30 cellular contexts compared by ENCODE assay signal in genomic region chr11:113519989-113520613, GRCh38. TPM values are rescaled to one million over a fixed set of nuclear protein-coding genes. Genes with fewer than 3 reads are reported as not detected.
DNase-seq lines count a peak whose midpoint lies in the region; ATAC-seq, FAIRE-seq and TF ChIP-seq lines count a peak whose summit lies in the region.
"Had no signal": no experiment of that assay in that cellular context is flagged by ENCODE, and none has a peak within 500 bp of the region (broad histone marks: within the 10 kb centered on the region; RNA-seq: fewer than 3 reads in every experiment).

No MANE protein-coding gene starts in this region.

- no peaks in the 10 kb centered on the region for H3K9me3 Mint-ChIP-seq in activated CD4-positive, alpha-beta memory T cell treated with anti-CD3 and anti-CD28 coated beads for 36 hours

- intact Hi-C loops in activated CD4-positive, alpha-beta memory T cell treated with anti-CD3 and anti-CD28 coated beads for 36 hours (cut with micrococcal nuclease) = no loop called here

- CTCF ChIA-PET in HEK293 (lab: Yijun Ruan, JAX) = interaction anchor here (1.2 to 3.3 kb wide), 3 partner anchors 13 to 214 kb away, joined by 6 to 17 read pairs (median 11); no protein-coding TSS in a partner anchor
- CTCF ChIA-PET in activated CD4-positive, alpha-beta memory T cell treated with anti-CD3 and anti-CD28 coated beads for 36 hours (lab: Charles Lee) = interaction anchor here (1.3 kb wide), 1 partner anchor 13 kb away, joined by 4 read pairs; no protein-coding TSS in a partner anchor

- H3K4me3 Mint-ChIP-seq in activated CD4-positive, alpha-beta memory T cell treated with anti-CD3 and anti-CD28 coated beads for 36 hours = no peak overlapping the region
- H3K4me3 Mint-ChIP-seq: CD4-positive, CD25-positive, alpha-beta regulatory T cell; GM23338; stimulated activated naive CD8-positive, alpha-beta T cell treated with anti-CD3 and anti-CD28 coated beads, Interleukin-15, Interleukin-2, amounts not matched to agents 100 ng/mL and 50 ng/mL, for 24 hours had no signal

- H3K27ac ChIP-seq in HEK293 (ENCODE audit: extremely low read depth, low read depth, low read length) = no peak overlapping the region
- H3K27ac ChIP-seq: cardiac muscle cell, thyroid gland had no signal

- no peak for FAIRE-seq in frontal cortex (lab: Jason Lieb, UNC)
- FAIRE-seq: G401.6, TTC549 had no signal

- H3K27me3 Mint-ChIP-seq in activated CD4-positive, alpha-beta memory T cell treated with anti-CD3 and anti-CD28 coated beads for 36 hours = peaks cover 17% of the 10 kb centered on the region

- H3K4me1 ChIP-seq in HEK293 (ENCODE audit: control insufficient read depth, insufficient read depth, low read length) = no peaks in the 10 kb centered on the region
- H3K4me1 ChIP-seq: thyroid gland had no signal

- H3K36me3 Mint-ChIP-seq in activated CD4-positive, alpha-beta memory T cell treated with anti-CD3 and anti-CD28 coated beads for 36 hours = no peaks in the 10 kb centered on the region
- H3K36me3 Mint-ChIP-seq: CD4-positive, CD25-positive, alpha-beta regulatory T cell had no signal

- no peak for TF ChIP-seq CTCF in HEK293 (tag by site-specific recombination; IDR thresholded peaks at IDR 0.05)

- H3K36me3 ChIP-seq in HEK293 (ENCODE audit: control insufficient read depth in 2 of 2, insufficient read depth in 1 of 2, low read length in 2 of 2) = no peaks in the 10 kb centered on the region
- H3K36me3 ChIP-seq: cardiac muscle cell, thyroid gland had no signal

- no peak overlapping the region for H3K4me3 ChIP-seq in HEK293 (ENCODE audit: low read depth, low read length)
- H3K4me3 ChIP-seq: cardiac muscle cell, GM23338, thyroid gland had no signal

- DNase-seq in DMS 273 (lab: John Stamatoyannopoulos, UW; ENCODE audit: unreplicated experiment) (peak; percentile 85), NCI-H524 (lab: John Stamatoyannopoulos, UW) (peak; percentile 64 to 91), islet precursor cell (peak; percentile 42), frontal cortex (ENCODE audit: low spot score in 2 of 2) (no peak), NCI-H128 (lab: John Stamatoyannopoulos, UW; ENCODE audit: unreplicated experiment) (no peak)
- DNase-seq in activated CD4-positive, alpha-beta memory T cell treated with anti-CD3 and anti-CD28 coated beads for 36 hours = no peak
- DNase-seq: activated CD4-positive, alpha-beta T cell treated with anti-CD3 and anti-CD28 coated beads for 1 hour; activated naive CD4-positive, alpha-beta T cell treated with Interleukin-2 at 50 U/mL for 16 hours; activated T-cell treated with anti-CD3 and anti-CD28 coated beads, Interleukin-2, amount 50 U/mL, for 48 hours; amygdala; CD4-positive, CD25-positive, alpha-beta regulatory T cell; dermis blood vessel endothelial cell; DMS153; glutamatergic neuron; kidney glomerular epithelial cell; MM.1S; NCI-H1436 treated with DMSO at 0.1 percent for 48 hours; NCI-H226; NK-92 treated with Interleukin-12 subunit alpha and Interleukin-12 subunit beta, amount 100 ng/mL, for 24 hours; thyroid gland had no signal

- POLR2A ChIA-PET in HEK293 (lab: Yijun Ruan, JAX) = no interaction called here
- POLR2A ChIA-PET in activated CD4-positive, alpha-beta memory T cell treated with anti-CD3 and anti-CD28 coated beads for 36 hours (lab: Charles Lee) = no interaction called here

- H3K9me3 ChIP-seq in HEK293 (ENCODE audit: control insufficient read depth, insufficient read depth, low read depth, low read length) = no peaks in the 10 kb centered on the region
- H3K9me3 ChIP-seq: thyroid gland had no signal

- H3K4me1 Mint-ChIP-seq in activated CD4-positive, alpha-beta memory T cell treated with anti-CD3 and anti-CD28 coated beads for 36 hours (ENCODE audit: low read depth) = no peaks in the 10 kb centered on the region
- H3K4me1 Mint-ChIP-seq: CD4-positive, CD25-positive, alpha-beta regulatory T cell; GM23338 had no signal

- no peak overlapping the region for H3K27ac Mint-ChIP-seq in activated CD4-positive, alpha-beta memory T cell treated with anti-CD3 and anti-CD28 coated beads for 36 hours
- H3K27ac Mint-ChIP-seq: CD4-positive, CD25-positive, alpha-beta regulatory T cell; GM23338; stimulated activated naive CD8-positive, alpha-beta T cell treated with anti-CD3 and anti-CD28 coated beads, Interleukin-15, Interleukin-2, amounts not matched to agents 100 ng/mL and 50 ng/mL, for 24 hours had no signal

- no peak for ATAC-seq in HG03439 (IDR thresholded peaks at IDR 0.05; ENCODE audit: unreplicated experiment)
- ATAC-seq: GM23338, Panc1 had no signal

TF ChIP-seq in HEK293, 187 proteins besides CTCF, POLR2A, EP300 and RAD21:
- TF ChIP-seq ZFP3 (tag by site-specific recombination; IDR thresholded peaks at IDR 0.05; ENCODE audit: low read depth) (no peak), ZFHX2 (tag by site-specific recombination; conservative IDR thresholded peaks at IDR 0.05) (peak; percentile 37; the same call in 1 of the 2 replicates), GLIS1 (tag by site-specific recombination; IDR thresholded peaks at IDR 0.05) (peak; percentile 82), WT1 (tag by site-specific recombination; IDR thresholded peaks at IDR 0.05) (no peak), ZNF341 (tag by site-specific recombination; IDR thresholded peaks at IDR 0.05; ENCODE audit: low read depth) (0 out of 2 replicates have a peak, but pooled peaks have one; percentile 20), ZNF239 (tag by site-specific recombination; IDR thresholded peaks at IDR 0.05) (no peak), ZNF10 (tag by site-specific recombination; IDR thresholded peaks at IDR 0.05) (peak; percentile 57; the same call in 1 of the 2 replicates), ZNF266 (tag by site-specific recombination; IDR thresholded peaks at IDR 0.05; ENCODE audit: low read depth) (no peak), ZIC2 (tag by site-specific recombination; IDR thresholded peaks at IDR 0.05) (peak; percentile 92), SP7 (tag by site-specific recombination; IDR thresholded peaks at IDR 0.05) (peak; percentile 86), INSM2 (tag by site-specific recombination; IDR thresholded peaks at IDR 0.05) (no peak)
- TF ChIP-seq, protein P1, sequence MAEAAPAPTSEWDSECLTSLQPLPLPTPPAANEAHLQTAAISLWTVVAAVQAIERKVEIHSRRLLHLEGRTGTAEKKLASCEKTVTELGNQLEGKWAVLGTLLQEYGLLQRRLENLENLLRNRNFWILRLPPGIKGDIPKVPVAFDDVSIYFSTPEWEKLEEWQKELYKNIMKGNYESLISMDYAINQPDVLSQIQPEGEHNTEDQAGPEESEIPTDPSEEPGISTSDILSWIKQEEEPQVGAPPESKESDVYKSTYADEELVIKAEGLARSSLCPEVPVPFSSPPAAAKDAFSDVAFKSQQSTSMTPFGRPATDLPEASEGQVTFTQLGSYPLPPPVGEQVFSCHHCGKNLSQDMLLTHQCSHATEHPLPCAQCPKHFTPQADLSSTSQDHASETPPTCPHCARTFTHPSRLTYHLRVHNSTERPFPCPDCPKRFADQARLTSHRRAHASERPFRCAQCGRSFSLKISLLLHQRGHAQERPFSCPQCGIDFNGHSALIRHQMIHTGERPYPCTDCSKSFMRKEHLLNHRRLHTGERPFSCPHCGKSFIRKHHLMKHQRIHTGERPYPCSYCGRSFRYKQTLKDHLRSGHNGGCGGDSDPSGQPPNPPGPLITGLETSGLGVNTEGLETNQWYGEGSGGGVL (tag by site-specific recombination; IDR thresholded peaks at IDR 0.05) = 0 out of 2 replicates have a peak, but pooled peaks have one; percentile 16

RNA-seq across cellular contexts. Expression of gene DRD2, which starts 44.9 kb away (rescaled TPM):
- total RNA-seq in frontal cortex = 1.6 TPM
- total RNA-seq in activated CD4-positive, alpha-beta memory T cell treated with anti-CD3 and anti-CD28 coated beads for 36 hours = not detected
- total RNA-seq: CD4-positive, CD25-positive, alpha-beta regulatory T cell; dermis blood vessel endothelial cell; lung microvascular endothelial cell; T-helper 1 cell treated with Interleukin-12 subunit alpha and Interleukin-12 subunit beta and Interleukin-4 antibody, amounts not matched to agents 30 ng/mL and 1 ng/mL, for 36 hours had no signal

Comparison
In these comparisons a context has a peak if more than half of its experiments do, and no peak if none do; other contexts are left out.
1. DNase-seq: peak in DMS 273 (single experiment), NCI-H524 (2 of 2) and islet precursor cell (single experiment); none in frontal cortex (0 of 2), activated CD4-positive, alpha-beta memory T cell treated with anti-CD3 and anti-CD28 coated beads for 36 hours (single experiment) and NCI-H128 (single experiment).